In the genomic region with DNA sequence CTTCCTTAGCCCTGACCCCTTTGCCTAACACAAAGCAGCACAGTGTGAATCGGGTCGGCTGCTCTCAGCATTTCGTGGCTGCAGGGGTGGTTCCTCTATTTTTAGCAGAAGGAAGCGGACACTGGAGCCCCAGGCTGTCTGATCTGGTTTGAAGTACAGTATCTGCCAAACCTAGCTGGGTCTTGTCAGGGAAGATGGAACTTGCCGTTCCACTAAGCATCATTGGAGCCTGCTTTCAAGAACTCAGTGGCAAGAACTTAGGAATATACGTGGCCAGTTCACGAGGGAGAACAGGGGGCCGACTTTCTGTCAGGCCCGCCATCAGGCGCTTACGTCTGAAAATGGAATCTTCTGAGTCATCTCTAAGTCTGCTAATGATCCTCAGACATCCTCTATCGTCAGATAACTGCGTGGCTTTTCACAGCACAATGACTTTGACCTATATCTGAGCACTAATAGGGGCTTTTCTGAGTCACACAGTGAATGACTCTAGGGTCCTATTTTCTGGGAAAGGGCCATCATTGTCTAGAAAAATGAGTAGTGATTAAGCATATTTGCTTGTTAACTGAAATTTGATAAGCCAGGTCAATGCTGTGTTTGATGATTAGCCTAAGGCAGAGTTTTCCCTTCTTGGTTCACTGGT, we compare ENCODE assay signal across 9 cellular contexts. TPM values are rescaled to one million over a fixed set of nuclear protein-coding genes. Genes with fewer than 3 reads are reported as not detected.
DNase-seq lines count a peak whose midpoint lies in the region; ATAC-seq and TF ChIP-seq lines count a peak whose summit lies in the region.
"Had no signal": no experiment of that assay in that cellular context is flagged by ENCODE, and none has a peak within 500 bp of the region (broad histone marks: within the 10 kb centered on the region; RNA-seq: fewer than 3 reads in every experiment).

No MANE protein-coding gene starts in this region.

- H3K4me1 ChIP-seq in mesodermal cell (ENCODE audit: control insufficient read depth, insufficient read depth, low read length, poor library complexity, severe bottlenecking): peaks cover 22% of the 10 kb centered on the region

- 80 to 92% methylated on average over 13 of the region's 13 CpGs for WGBS in mesodermal cell (ENCODE audit: insufficient coverage in 2 of 2), 2 experiments

- CTCF ChIA-PET in activated B cell treated with CpG ODN at 0.5 μM for 24 hours (lab: Charles Lee): interaction anchor here (1.0 to 1.7 kb wide), 3 partner anchors 22 to 111 kb away, joined by 3 to 16 read pairs (median 3); no protein-coding TSS in a partner anchor

- H3K36me3 ChIP-seq in mesodermal cell (ENCODE audit: control insufficient read depth, insufficient read depth, low read length): peaks cover 62% of the 10 kb centered on the region

- no peaks in the 10 kb centered on the region for H3K27me3 Mint-ChIP-seq in activated B cell treated with CpG ODN at 0.5 μM for 24 hours
- no peaks in the 10 kb centered on the region for H3K27me3 Mint-ChIP-seq in chondrocyte (ENCODE audit: low read depth)
- no peaks in the 10 kb centered on the region for H3K27me3 Mint-ChIP-seq in stimulated activated memory B cell treated with anti-CD40 and anti-IgM and Interleukin-4, amounts not matched to agents 10 μg/mL and 1 μg/mL and 100 μg/mL, for 72 hours

- H3K4me1 Mint-ChIP-seq in activated B cell treated with CpG ODN at 0.5 μM for 24 hours: peaks cover 39% of the 10 kb centered on the region
- peaks cover 30% of the 10 kb centered on the region for H3K4me1 Mint-ChIP-seq in chondrocyte (ENCODE audit: low read depth)
- peaks cover 49% of the 10 kb centered on the region for H3K4me1 Mint-ChIP-seq in stimulated activated memory B cell treated with anti-CD40 and anti-IgM and Interleukin-4, amounts not matched to agents 10 μg/mL and 1 μg/mL and 100 μg/mL, for 72 hours

- intact Hi-C loops in activated B cell treated with CpG ODN at 0.5 μM for 24 hours (cut with micrococcal nuclease): loop anchor here (1.0 kb wide), 5 partner anchors 22 to 241 kb away; partner anchors contain the start of gene FNBP1

- H3K4me3 Mint-ChIP-seq in activated B cell treated with CpG ODN at 0.5 μM for 24 hours (peak overlapping the region; percentile 83), chondrocyte (ENCODE audit: unreplicated experiment) (no peak overlapping the region)
- peak overlapping the region; percentile 73 for H3K4me3 Mint-ChIP-seq in stimulated activated memory B cell treated with anti-CD40 and anti-IgM and Interleukin-4, amounts not matched to agents 10 μg/mL and 1 μg/mL and 100 μg/mL, for 72 hours

- TF ChIP-seq CTCF in activated B cell treated with CpG ODN at 0.5 μM for 24 hours (IDR thresholded peaks at IDR 0.05): no peak
- no peak for TF ChIP-seq CTCF in chondrocyte (IDR thresholded peaks at IDR 0.05)

- peak overlapping the region; percentile 99 for H3K27ac Mint-ChIP-seq in activated B cell treated with CpG ODN at 0.5 μM for 24 hours
- peak overlapping the region; percentile 98 for H3K27ac Mint-ChIP-seq in chondrocyte (ENCODE audit: unreplicated experiment)
- peak overlapping the region; percentile 100 for H3K27ac Mint-ChIP-seq in stimulated activated memory B cell treated with anti-CD40 and anti-IgM and Interleukin-4, amounts not matched to agents 10 μg/mL and 1 μg/mL and 100 μg/mL, for 72 hours

- DNase-seq in NK-92 treated with Interleukin-12 subunit alpha and Interleukin-12 subunit beta, amount 100 ng/mL, for 24 hours (lab: John Stamatoyannopoulos, UW): peak; percentile 58
- DNase-seq in NK-92 (lab: John Stamatoyannopoulos, UW; ENCODE audit: unreplicated experiment): no peak
- peak; percentile 50 for DNase-seq in activated B cell treated with CpG ODN at 0.5 μM for 24 hours
- DNase-seq in chondrocyte (ENCODE audit: low spot score): no peak
- DNase-seq in DMS 273 (lab: John Stamatoyannopoulos, UW; ENCODE audit: unreplicated experiment): no peak

- H3K4me3 ChIP-seq in mesodermal cell (ENCODE audit: extremely low read depth, insufficient read depth, low read length, poor library complexity, severe bottlenecking): no peak overlapping the region

- ATAC-seq in HG03565 (IDR thresholded peaks at IDR 0.05; ENCODE audit: unreplicated experiment): peak; percentile 69
- peak; percentile 79 for ATAC-seq in activated B cell treated with CpG ODN at 0.5 μM for 24 hours (ENCODE audit: low read depth)
- peak; percentile 91 for ATAC-seq in stimulated activated memory B cell treated with anti-CD40 and anti-IgM and Interleukin-4, amounts not matched to agents 10 μg/mL and 1 μg/mL and 100 μg/mL, for 72 hours

- H3K36me3 Mint-ChIP-seq in activated B cell treated with CpG ODN at 0.5 μM for 24 hours (ENCODE audit: low read depth) (peaks cover 43% of the 10 kb centered on the region), chondrocyte (ENCODE audit: low read depth) (peaks cover 16% of the 10 kb centered on the region)
- peaks cover 49% of the 10 kb centered on the region for H3K36me3 Mint-ChIP-seq in stimulated activated memory B cell treated with anti-CD40 and anti-IgM and Interleukin-4, amounts not matched to agents 10 μg/mL and 1 μg/mL and 100 μg/mL, for 72 hours

- H3K9me3 ChIP-seq in mesodermal cell (ENCODE audit: control insufficient read depth, low read length): no peaks in the 10 kb centered on the region

- H3K9me3 Mint-ChIP-seq in activated B cell treated with CpG ODN at 0.5 μM for 24 hours (no peaks in the 10 kb centered on the region), chondrocyte (ENCODE audit: low read depth) (no peaks in the 10 kb centered on the region)
- no peaks in the 10 kb centered on the region for H3K9me3 Mint-ChIP-seq in stimulated activated memory B cell treated with anti-CD40 and anti-IgM and Interleukin-4, amounts not matched to agents 10 μg/mL and 1 μg/mL and 100 μg/mL, for 72 hours

- POLR2A ChIA-PET in activated B cell treated with CpG ODN at 0.5 μM for 24 hours (lab: Charles Lee): interaction anchor here (0.5 to 2.5 kb wide), 20 partner anchors 11 to 458 kb away, joined by 3 to 23 read pairs (median 6); partner anchors contain the start of genes C9orf78, FNBP1, TOR1A and USP20

- H3K27ac ChIP-seq in mesodermal cell (ENCODE audit: low read depth, low read length, severe bottlenecking): peak overlapping the region; percentile 87
- H3K27ac ChIP-seq: 22Rv1 had no signal

RNA-seq across cellular contexts. Expression of gene NCS1, which starts 43.3 kb away (rescaled TPM):
- 0.24 and 0.59 TPM in 2 replicates for total RNA-seq in activated B cell treated with CpG ODN at 0.5 μM for 24 hours
- total RNA-seq in chondrocyte: 50.0 to 59.5 TPM (median 56.6 TPM) in 3 replicates
- polyA plus RNA-seq in mesodermal cell (2013, experiment 1 of 2): 36.6 TPM
- polyA plus RNA-seq in mesodermal cell (2013, experiment 2 of 2): 33.8 TPM

Comparison
In these comparisons a context has a peak if more than half of its experiments do, and no peak if none do; other contexts are left out.
1. DNase-seq: peak in NK-92 treated with Interleukin-12 subunit alpha and Interleukin-12 subunit beta, amount 100 ng/mL, for 24 hours (single experiment) and activated B cell treated with CpG ODN at 0.5 μM for 24 hours (single experiment); none in NK-92 (single experiment), chondrocyte (single experiment) and DMS 273 (single experiment).
2. RNA of gene NCS1, which starts 43.3 kb away (total RNA-seq): 50.0 to 59.5 TPM in chondrocyte; 0.24 to 0.59 TPM in activated B cell treated with CpG ODN at 0.5 μM for 24 hours; every median in the first group is over 10 times any median in the second.
3. Peak in every context shown above with its lines, with median percentiles within 50 percentile points of each other: ATAC-seq and H3K27ac Mint-ChIP-seq.